Comparison of ENCODE assay signal across 27 cellular contexts in the genomic region with DNA sequence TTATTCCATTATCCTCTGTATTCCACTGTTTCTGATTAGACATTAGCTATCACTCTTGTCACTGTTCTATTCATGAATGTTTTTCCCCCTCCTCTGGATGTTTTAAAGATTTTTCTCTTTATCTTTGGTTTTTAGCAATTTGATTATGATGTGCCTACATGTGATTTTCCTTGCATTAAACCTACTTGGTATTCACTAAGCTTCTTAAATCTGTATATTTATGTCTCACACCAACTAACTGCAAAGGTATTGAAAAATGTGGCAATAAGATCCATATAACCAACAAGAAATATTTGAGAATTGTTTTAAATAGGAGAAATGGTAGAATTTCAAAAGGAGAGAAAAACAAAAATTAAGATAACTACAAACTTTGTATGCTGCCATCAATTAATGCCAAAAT.
"Had no signal": no experiment of that assay in that cellular context is flagged by ENCODE, and none has a peak within 500 bp of the region (broad histone marks: within the 10 kb centered on the region; RNA-seq: fewer than 3 reads in every experiment).

No MANE protein-coding gene starts in this region.

- H3K27me3 ChIP-seq: colonic mucosa, dorsolateral prefrontal cortex, esophagus muscularis mucosa, esophagus squamous epithelium, foreskin keratinocyte, gastrocnemius medialis, gastroesophageal sphincter, heart left ventricle, heart right ventricle had no signal

- H3K4me1 ChIP-seq: colonic mucosa, foreskin keratinocyte had no signal

- ATAC-seq: effector memory CD8-positive, alpha-beta T cell; esophagus mucosa; foreskin keratinocyte; gastrocnemius medialis; gastroesophageal sphincter; heart left ventricle; heart right ventricle had no signal

- H3K9me3 ChIP-seq: colonic mucosa, esophagus muscularis mucosa, esophagus squamous epithelium, gastrocnemius medialis, gastroesophageal sphincter, heart right ventricle had no signal

- H3K27ac ChIP-seq: colonic mucosa, coronary artery, epithelial cell of prostate, esophagus muscularis mucosa, esophagus squamous epithelium, foreskin keratinocyte, gastrocnemius medialis, gastroesophageal sphincter, heart left ventricle, heart right ventricle had no signal

- FAIRE-seq: colon, endometrium, endothelial cell of umbilical vein, frontal cortex had no signal

- H3K4me3 ChIP-seq: colonic mucosa, coronary artery, dorsolateral prefrontal cortex, esophagus muscularis mucosa, esophagus squamous epithelium, gastrocnemius medialis, gastroesophageal sphincter, heart left ventricle, heart right ventricle had no signal

- DNase-seq: colonic mucosa; cortex of kidney; dermis blood vessel endothelial cell; dorsolateral prefrontal cortex; effector CD4-positive, alpha-beta T cell; effector CD8-positive, alpha-beta T cell; effector memory CD4-positive, alpha-beta T cell; effector memory CD8-positive, alpha-beta T cell; endodermal cell; erythroblast; esophagus squamous epithelium; foreskin keratinocyte; foreskin melanocyte; gastrocnemius medialis; glutamatergic neuron; head of caudate nucleus; heart left ventricle; heart right ventricle had no signal

- H3K36me3 ChIP-seq: colonic mucosa, esophagus muscularis mucosa, gastrocnemius medialis, gastroesophageal sphincter, heart left ventricle, heart right ventricle had no signal
